23 cellular contexts compared by ENCODE assay signal in the genomic region with DNA sequence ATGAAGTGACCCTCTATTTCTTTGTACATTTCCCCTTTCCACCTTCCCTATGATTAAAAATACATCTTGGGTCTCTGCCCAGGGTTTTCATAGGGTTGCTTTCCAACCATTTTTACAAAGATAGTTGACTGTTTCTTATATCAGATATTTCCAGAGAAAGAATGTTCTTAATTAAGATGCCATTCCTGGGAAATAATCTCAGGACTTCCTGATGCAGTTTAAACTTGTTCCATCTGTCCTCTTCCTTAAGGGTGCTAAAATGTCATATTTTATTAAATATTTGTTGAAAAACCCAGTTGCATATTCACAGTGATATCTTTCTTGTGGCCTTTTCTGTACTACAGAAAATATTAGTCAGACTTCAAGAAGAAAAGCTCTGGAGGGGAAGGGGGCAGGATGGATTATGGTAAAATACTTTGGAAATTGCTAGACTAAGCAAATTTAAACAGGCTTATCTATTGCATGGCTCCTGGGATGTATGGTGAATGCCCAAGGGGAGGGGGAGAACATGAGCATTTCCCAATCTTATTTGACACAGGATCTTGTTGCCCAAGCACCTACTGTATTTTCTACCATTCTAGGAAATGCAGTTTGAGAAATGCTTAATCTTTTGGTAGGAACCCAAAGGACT.
"Had no signal": no experiment of that assay in that cellular context is flagged by ENCODE, and none has a peak within 500 bp of the region (broad histone marks: within the 10 kb centered on the region; RNA-seq: fewer than 3 reads in every experiment).

No MANE protein-coding gene starts in this region.

- H3K4me3 ChIP-seq: Peyer's patch, SJSA1 had no signal

- H3K27me3 ChIP-seq: Peyer's patch, SJSA1 had no signal

- ATAC-seq: activated T-cell treated with anti-CD3 and anti-CD28 coated beads, Interleukin-2, amount 50 U/mL, for 72 hours had no signal

- H3K27ac ChIP-seq: Peyer's patch, SJSA1, VCaP had no signal

- H3K9me3 ChIP-seq: Peyer's patch, SJSA1 had no signal

- H3K36me3 ChIP-seq: SJSA1 had no signal

- DNase-seq: activated CD4-positive, alpha-beta memory T cell treated with anti-CD3 and anti-CD28 coated beads, Interleukin-2, amount 10 ng/mL, durations not matched to agents 7 days and 5 days; activated CD4-positive, alpha-beta T cell treated with anti-CD3 and anti-CD28 coated beads, Interleukin-2, amount 50 U/mL, for 1 hour; activated CD4-positive, CD25-positive, alpha-beta regulatory T cell; activated CD8-positive, alpha-beta memory T cell treated with anti-CD3 and anti-CD28 coated beads, Interleukin-2, amount 50 U/mL, for 4 hours; activated naive CD4-positive, alpha-beta T cell treated with anti-CD3 and anti-CD28 coated beads, Interleukin-2, amount 50 U/mL, for 16 hours; activated naive CD8-positive, alpha-beta T cell treated with anti-CD3 and anti-CD28 coated beads, Interleukin-2, amount 10 ng/mL, durations not matched to agents 7 days and 5 days; activated T-cell treated with anti-CD3 and anti-CD28 coated beads, Interleukin-2, amount 50 U/mL, for 72 hours; aorta; central memory CD4-positive, alpha-beta T cell; KG1; NCI-H1048; NCI-H1417; NCI-H1930; NCI-H2107; NCI-H2171 treated with DMSO at 0.1 percent for 48 hours; NCI-H226; NCI-H526; NCI-H774; Peyer's patch; SHP77; T-helper 1 cell had no signal

- H3K4me1 ChIP-seq: Peyer's patch, SJSA1 had no signal
